In the genomic region with DNA sequence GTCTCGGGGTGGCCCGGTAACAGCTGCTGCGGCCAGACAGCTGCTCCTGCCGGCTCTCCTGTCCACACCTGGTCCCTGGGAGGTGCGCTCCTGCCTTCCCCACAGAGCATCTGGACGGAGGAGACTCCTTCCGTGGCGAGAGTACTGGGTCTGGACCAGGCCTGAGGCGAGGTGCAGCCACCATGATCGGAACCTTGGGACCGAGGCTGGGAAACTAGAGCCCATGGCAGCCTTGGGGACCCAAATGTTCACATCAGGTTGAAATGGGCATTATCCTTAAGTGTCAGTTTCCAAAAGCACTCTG, we compare ENCODE assay signal across 8 cellular contexts. TPM values are rescaled to one million over a fixed set of nuclear protein-coding genes. Genes with fewer than 3 reads are reported as not detected.
DNase-seq lines count a peak whose midpoint lies in the region; TF ChIP-seq lines count a peak whose summit lies in the region.

No MANE protein-coding gene starts in this region.

- 0 to 1% methylated on average over 6 to 11 of the region's 11 CpGs for WGBS in endodermal cell (ENCODE audit: insufficient coverage in 1 of 2, insufficient read length in 1 of 2), 2 experiments

- peaks cover 40% of the 10 kb centered on the region for H3K4me1 Mint-ChIP-seq in activated naive CD4-positive, alpha-beta T cell treated with anti-CD3 and anti-CD28 coated beads, Interleukin-2, amount 50 U/mL, for 24 hours
- H3K4me1 Mint-ChIP-seq in endodermal cell (peaks cover 23% of the 10 kb centered on the region), neural crest cell (peaks cover 37% of the 10 kb centered on the region)

- H3K36me3 Mint-ChIP-seq in activated naive CD4-positive, alpha-beta T cell treated with anti-CD3 and anti-CD28 coated beads, Interleukin-2, amount 50 U/mL, for 24 hours, result peaks cover 6% of the 10 kb centered on the region
- H3K36me3 Mint-ChIP-seq in endodermal cell (ENCODE audit: low read depth) (peaks cover 13% of the 10 kb centered on the region), neural crest cell (ENCODE audit: low read depth) (peaks cover 4% of the 10 kb centered on the region)

- peak overlapping the region; percentile 93 for H3K4me3 Mint-ChIP-seq in activated naive CD4-positive, alpha-beta T cell treated with anti-CD3 and anti-CD28 coated beads, Interleukin-2, amount 50 U/mL, for 24 hours
- H3K4me3 Mint-ChIP-seq in endodermal cell (peak overlapping the region; percentile 93), neural crest cell (peak overlapping the region; percentile 96)

- H3K79me2 ChIP-seq in OCI-LY7 (ENCODE audit: insufficient read depth, low read depth, low read length), result peaks cover 44% of the 10 kb centered on the region

- no peak for DNase-seq in activated naive CD4-positive, alpha-beta T cell treated with anti-CD3 and anti-CD28 coated beads, Interleukin-2, amount 50 U/mL, for 16 hours
- DNase-seq in OCI-LY7 (ENCODE audit: low spot score), result peak; percentile 27
- DNase-seq in endodermal cell, result no peak
- no peak for DNase-seq in neural crest cell (ENCODE audit: low read depth, low spot score)
- DNase-seq in OCI-M2 (lab: John Stamatoyannopoulos, UW; ENCODE audit: unreplicated experiment), result no peak
- no peak for DNase-seq in amniotic stem cell (lab: John Stamatoyannopoulos, UW)
- no peak for DNase-seq in COLO829 (ENCODE audit: low spot score)

- H3K27ac ChIP-seq in OCI-LY7 (ENCODE audit: low read depth, low read length, poor library complexity, severe bottlenecking) (peak overlapping the region; percentile 45), endodermal cell (ENCODE audit: low read depth, low read length) (peak overlapping the region; percentile 86)

- intact Hi-C loops in OCI-LY7 (cut with micrococcal nuclease; ENCODE audit: unreplicated experiment), result no loop called here

- peaks cover 8% of the 10 kb centered on the region; the same call in 1 of the 2 replicates for H4K20me1 ChIP-seq in OCI-LY7 (ENCODE audit: insufficient read depth, low read length)

- H3K9me3 ChIP-seq in OCI-LY7 (ENCODE audit: low read length), result no peaks in the 10 kb centered on the region
- no peaks in the 10 kb centered on the region for H3K9me3 ChIP-seq in endodermal cell (ENCODE audit: control insufficient read depth, low read length)

- H3K9me2 ChIP-seq in OCI-LY7 (ENCODE audit: insufficient read depth, low read length), result no peaks in the 10 kb centered on the region

- H3K4me3 ChIP-seq in OCI-LY7 (ENCODE audit: low read depth, low read length, poor library complexity, severe bottlenecking) (peak overlapping the region; percentile 99), endodermal cell (ENCODE audit: low read length) (peak overlapping the region; percentile 92)

- peak overlapping the region; percentile 90 for H3K9ac ChIP-seq in endodermal cell (ENCODE audit: extremely low read depth, low read length, poor library complexity, severe bottlenecking)

- CTCF ChIA-PET in OCI-LY7 (lab: Charles Lee; ENCODE audit: unreplicated experiment), result no interaction called here

- TF ChIP-seq CTCF in OCI-LY7 (conservative IDR thresholded peaks at IDR 0.05; ENCODE audit: low read length) (no peak), endodermal cell (conservative IDR thresholded peaks at IDR 0.05) (no peak), neural crest cell (conservative IDR thresholded peaks at IDR 0.05) (no peak)

- peaks cover 31% of the 10 kb centered on the region for H3K4me1 ChIP-seq in OCI-LY7 (ENCODE audit: insufficient read depth, low read length, poor library complexity, severe bottlenecking)
- no peaks in the 10 kb centered on the region for H3K4me1 ChIP-seq in endodermal cell (ENCODE audit: control insufficient read depth, insufficient read depth, low read length)

- peak overlapping the region; percentile 88 for H3K4me2 ChIP-seq in OCI-LY7 (ENCODE audit: low read length)

- POLR2A ChIA-PET in OCI-LY7 (lab: Charles Lee), result interaction anchor here (0.6 to 1.4 kb wide), 2 partner anchors 74 to 667 kb away, joined by 3 read pairs; no protein-coding TSS in a partner anchor

- no peaks in the 10 kb centered on the region for H3K27me3 ChIP-seq in endodermal cell (ENCODE audit: control insufficient read depth, insufficient read depth, low read length, poor library complexity, severe bottlenecking)

- no peaks in the 10 kb centered on the region for H3K9me3 Mint-ChIP-seq in activated naive CD4-positive, alpha-beta T cell treated with anti-CD3 and anti-CD28 coated beads, Interleukin-2, amount 50 U/mL, for 24 hours
- H3K9me3 Mint-ChIP-seq in endodermal cell (no peaks in the 10 kb centered on the region), neural crest cell (peaks cover 5% of the 10 kb centered on the region)

- no peaks in the 10 kb centered on the region for H3K27me3 Mint-ChIP-seq in activated naive CD4-positive, alpha-beta T cell treated with anti-CD3 and anti-CD28 coated beads, Interleukin-2, amount 50 U/mL, for 24 hours
- H3K27me3 Mint-ChIP-seq in endodermal cell (ENCODE audit: insufficient read depth) (no peaks in the 10 kb centered on the region), neural crest cell (ENCODE audit: low read depth) (peaks cover 10% of the 10 kb centered on the region)

- H2AFZ ChIP-seq in OCI-LY7 (ENCODE audit: low read length), result peak overlapping the region; percentile 51; the same call in 1 of the 2 replicates

- peak overlapping the region; percentile 8 for H3K27ac Mint-ChIP-seq in activated naive CD4-positive, alpha-beta T cell treated with anti-CD3 and anti-CD28 coated beads, Interleukin-2, amount 50 U/mL, for 24 hours
- H3K27ac Mint-ChIP-seq in endodermal cell, result peak overlapping the region; percentile 86
- H3K27ac Mint-ChIP-seq in neural crest cell (ENCODE audit: unreplicated experiment), result peak overlapping the region; percentile 93

- no TSS peak for BruUV-seq in OCI-LY7 (replicated peaks; lab: Mats Ljungman, UMichigan)

- H3K36me3 ChIP-seq in OCI-LY7 (ENCODE audit: insufficient read depth, low read length) (peaks cover 27% of the 10 kb centered on the region), endodermal cell (ENCODE audit: control insufficient read depth, insufficient read depth, low read length) (peaks cover 11% of the 10 kb centered on the region)

RNA-seq across cellular contexts. Expression of gene GIGYF2, which starts 0.6 kb away (rescaled TPM):
- 39.1 and 50.5 TPM in 2 replicates for total RNA-seq in OCI-LY7 (2014; rRNA removed; shearing (Covaris generic))
- total RNA-seq in OCI-LY7 (2022) (60.9 and 64.8 TPM in 2 replicates), endodermal cell (10 to 100 TPM; 62.5 to 72.3 TPM), neural crest cell (70.3 and 71.4 TPM in 2 replicates)
- polyA plus RNA-seq in endodermal cell (2013, experiment 1 of 2), result 49.6 TPM
- 46.1 TPM for polyA plus RNA-seq in endodermal cell (2013, experiment 2 of 2)

Comparison
In these comparisons a context has a peak if more than half of its experiments do, and no peak if none do; other contexts are left out.
1. H3K27ac Mint-ChIP-seq: peak in every context shown above with its lines; median percentile 93 in neural crest cell; 86 in endodermal cell; 8 in activated naive CD4-positive, alpha-beta T cell treated with anti-CD3 and anti-CD28 coated beads, Interleukin-2, amount 50 U/mL, for 24 hours.